Comparison of ENCODE assay signal across 1 cellular context in the genomic region with DNA sequence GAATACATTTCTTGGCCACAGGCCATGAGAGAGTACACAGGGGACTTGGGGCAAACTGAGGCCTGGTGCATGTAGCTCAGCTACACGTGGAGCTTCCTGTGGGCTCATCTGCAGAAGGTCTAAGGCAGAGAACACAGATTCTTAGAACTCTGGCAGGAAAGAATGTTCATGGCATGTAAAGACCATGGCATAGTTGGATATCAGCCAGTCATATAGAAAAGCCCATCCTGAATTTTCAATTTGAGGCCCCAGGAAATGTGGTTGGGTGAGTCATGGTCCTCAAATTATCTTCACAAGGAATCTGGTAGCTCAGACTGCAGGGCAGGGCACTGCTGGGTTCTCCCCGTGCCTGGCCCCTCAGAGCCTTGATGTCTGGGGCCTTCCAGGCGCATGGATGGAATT.
TF ChIP-seq lines count a peak whose summit lies in the region.

No MANE protein-coding gene starts in this region.

TF ChIP-seq in HepG2, 621 proteins besides CTCF, POLR2A, EP300 and RAD21:
- TF ChIP-seq, protein P1, sequence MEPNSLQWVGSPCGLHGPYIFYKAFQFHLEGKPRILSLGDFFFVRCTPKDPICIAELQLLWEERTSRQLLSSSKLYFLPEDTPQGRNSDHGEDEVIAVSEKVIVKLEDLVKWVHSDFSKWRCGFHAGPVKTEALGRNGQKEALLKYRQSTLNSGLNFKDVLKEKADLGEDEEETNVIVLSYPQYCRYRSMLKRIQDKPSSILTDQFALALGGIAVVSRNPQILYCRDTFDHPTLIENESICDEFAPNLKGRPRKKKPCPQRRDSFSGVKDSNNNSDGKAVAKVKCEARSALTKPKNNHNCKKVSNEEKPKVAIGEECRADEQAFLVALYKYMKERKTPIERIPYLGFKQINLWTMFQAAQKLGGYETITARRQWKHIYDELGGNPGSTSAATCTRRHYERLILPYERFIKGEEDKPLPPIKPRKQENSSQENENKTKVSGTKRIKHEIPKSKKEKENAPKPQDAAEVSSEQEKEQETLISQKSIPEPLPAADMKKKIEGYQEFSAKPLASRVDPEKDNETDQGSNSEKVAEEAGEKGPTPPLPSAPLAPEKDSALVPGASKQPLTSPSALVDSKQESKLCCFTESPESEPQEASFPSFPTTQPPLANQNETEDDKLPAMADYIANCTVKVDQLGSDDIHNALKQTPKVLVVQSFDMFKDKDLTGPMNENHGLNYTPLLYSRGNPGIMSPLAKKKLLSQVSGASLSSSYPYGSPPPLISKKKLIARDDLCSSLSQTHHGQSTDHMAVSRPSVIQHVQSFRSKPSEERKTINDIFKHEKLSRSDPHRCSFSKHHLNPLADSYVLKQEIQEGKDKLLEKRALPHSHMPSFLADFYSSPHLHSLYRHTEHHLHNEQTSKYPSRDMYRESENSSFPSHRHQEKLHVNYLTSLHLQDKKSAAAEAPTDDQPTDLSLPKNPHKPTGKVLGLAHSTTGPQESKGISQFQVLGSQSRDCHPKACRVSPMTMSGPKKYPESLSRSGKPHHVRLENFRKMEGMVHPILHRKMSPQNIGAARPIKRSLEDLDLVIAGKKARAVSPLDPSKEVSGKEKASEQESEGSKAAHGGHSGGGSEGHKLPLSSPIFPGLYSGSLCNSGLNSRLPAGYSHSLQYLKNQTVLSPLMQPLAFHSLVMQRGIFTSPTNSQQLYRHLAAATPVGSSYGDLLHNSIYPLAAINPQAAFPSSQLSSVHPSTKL (CRISPR knock-in tag; IDR thresholded peaks at IDR 0.05): no peak
- TF ChIP-seq ZSCAN29 (CRISPR knock-in tag; conservative IDR thresholded peaks at IDR 0.05) (no peak), ZSCAN21 (CRISPR knock-in tag; IDR thresholded peaks at IDR 0.05; ENCODE audit: borderline replicate concordance) (no peak), ZNF225 (CRISPR knock-in tag; IDR thresholded peaks at IDR 0.05) (no peak), KLF16 (CRISPR knock-in tag; IDR thresholded peaks at IDR 0.05) (no peak), ZNF30 (CRISPR knock-in tag; IDR thresholded peaks at IDR 0.05) (no peak), GATA4 (IDR thresholded peaks at IDR 0.05; ENCODE audit: borderline replicate concordance, low read depth) (no peak), MEF2D (CRISPR knock-in tag; IDR thresholded peaks at IDR 0.05) (no peak), CAMTA2 (CRISPR knock-in tag; IDR thresholded peaks at IDR 0.05; ENCODE audit: borderline replicate concordance) (no peak), ZNF781 (CRISPR knock-in tag; IDR thresholded peaks at IDR 0.05; ENCODE audit: borderline replicate concordance, not compliant biosample characterization) (no peak), ZFP41 (CRISPR knock-in tag; IDR thresholded peaks at IDR 0.05; ENCODE audit: borderline replicate concordance) (no peak)
- TF ChIP-seq, protein P2, sequence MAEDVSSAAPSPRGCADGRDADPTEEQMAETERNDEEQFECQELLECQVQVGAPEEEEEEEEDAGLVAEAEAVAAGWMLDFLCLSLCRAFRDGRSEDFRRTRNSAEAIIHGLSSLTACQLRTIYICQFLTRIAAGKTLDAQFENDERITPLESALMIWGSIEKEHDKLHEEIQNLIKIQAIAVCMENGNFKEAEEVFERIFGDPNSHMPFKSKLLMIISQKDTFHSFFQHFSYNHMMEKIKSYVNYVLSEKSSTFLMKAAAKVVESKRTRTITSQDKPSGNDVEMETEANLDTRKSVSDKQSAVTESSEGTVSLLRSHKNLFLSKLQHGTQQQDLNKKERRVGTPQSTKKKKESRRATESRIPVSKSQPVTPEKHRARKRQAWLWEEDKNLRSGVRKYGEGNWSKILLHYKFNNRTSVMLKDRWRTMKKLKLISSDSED (CRISPR knock-in tag; IDR thresholded peaks at IDR 0.05): no peak
- TF ChIP-seq, protein P3, sequence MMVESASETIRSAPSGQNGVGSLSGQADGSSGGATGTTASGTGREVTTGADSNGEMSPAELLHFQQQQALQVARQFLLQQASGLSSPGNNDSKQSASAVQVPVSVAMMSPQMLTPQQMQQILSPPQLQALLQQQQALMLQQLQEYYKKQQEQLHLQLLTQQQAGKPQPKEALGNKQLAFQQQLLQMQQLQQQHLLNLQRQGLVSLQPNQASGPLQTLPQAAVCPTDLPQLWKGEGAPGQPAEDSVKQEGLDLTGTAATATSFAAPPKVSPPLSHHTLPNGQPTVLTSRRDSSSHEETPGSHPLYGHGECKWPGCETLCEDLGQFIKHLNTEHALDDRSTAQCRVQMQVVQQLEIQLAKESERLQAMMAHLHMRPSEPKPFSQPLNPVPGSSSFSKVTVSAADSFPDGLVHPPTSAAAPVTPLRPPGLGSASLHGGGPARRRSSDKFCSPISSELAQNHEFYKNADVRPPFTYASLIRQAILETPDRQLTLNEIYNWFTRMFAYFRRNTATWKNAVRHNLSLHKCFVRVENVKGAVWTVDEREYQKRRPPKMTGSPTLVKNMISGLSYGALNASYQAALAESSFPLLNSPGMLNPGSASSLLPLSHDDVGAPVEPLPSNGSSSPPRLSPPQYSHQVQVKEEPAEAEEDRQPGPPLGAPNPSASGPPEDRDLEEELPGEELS (CRISPR knock-in tag; IDR thresholded peaks at IDR 0.05): no peak
- TF ChIP-seq, protein P4, sequence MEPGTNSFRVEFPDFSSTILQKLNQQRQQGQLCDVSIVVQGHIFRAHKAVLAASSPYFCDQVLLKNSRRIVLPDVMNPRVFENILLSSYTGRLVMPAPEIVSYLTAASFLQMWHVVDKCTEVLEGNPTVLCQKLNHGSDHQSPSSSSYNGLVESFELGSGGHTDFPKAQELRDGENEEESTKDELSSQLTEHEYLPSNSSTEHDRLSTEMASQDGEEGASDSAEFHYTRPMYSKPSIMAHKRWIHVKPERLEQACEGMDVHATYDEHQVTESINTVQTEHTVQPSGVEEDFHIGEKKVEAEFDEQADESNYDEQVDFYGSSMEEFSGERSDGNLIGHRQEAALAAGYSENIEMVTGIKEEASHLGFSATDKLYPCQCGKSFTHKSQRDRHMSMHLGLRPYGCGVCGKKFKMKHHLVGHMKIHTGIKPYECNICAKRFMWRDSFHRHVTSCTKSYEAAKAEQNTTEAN (CRISPR knock-in tag; conservative IDR thresholded peaks at IDR 0.05): no peak
- TF ChIP-seq, protein P5, sequence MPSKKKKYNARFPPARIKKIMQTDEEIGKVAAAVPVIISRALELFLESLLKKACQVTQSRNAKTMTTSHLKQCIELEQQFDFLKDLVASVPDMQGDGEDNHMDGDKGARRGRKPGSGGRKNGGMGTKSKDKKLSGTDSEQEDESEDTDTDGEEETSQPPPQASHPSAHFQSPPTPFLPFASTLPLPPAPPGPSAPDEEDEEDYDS (CRISPR knock-in tag; IDR thresholded peaks at IDR 0.05): no peak
- TF ChIP-seq, protein P6, sequence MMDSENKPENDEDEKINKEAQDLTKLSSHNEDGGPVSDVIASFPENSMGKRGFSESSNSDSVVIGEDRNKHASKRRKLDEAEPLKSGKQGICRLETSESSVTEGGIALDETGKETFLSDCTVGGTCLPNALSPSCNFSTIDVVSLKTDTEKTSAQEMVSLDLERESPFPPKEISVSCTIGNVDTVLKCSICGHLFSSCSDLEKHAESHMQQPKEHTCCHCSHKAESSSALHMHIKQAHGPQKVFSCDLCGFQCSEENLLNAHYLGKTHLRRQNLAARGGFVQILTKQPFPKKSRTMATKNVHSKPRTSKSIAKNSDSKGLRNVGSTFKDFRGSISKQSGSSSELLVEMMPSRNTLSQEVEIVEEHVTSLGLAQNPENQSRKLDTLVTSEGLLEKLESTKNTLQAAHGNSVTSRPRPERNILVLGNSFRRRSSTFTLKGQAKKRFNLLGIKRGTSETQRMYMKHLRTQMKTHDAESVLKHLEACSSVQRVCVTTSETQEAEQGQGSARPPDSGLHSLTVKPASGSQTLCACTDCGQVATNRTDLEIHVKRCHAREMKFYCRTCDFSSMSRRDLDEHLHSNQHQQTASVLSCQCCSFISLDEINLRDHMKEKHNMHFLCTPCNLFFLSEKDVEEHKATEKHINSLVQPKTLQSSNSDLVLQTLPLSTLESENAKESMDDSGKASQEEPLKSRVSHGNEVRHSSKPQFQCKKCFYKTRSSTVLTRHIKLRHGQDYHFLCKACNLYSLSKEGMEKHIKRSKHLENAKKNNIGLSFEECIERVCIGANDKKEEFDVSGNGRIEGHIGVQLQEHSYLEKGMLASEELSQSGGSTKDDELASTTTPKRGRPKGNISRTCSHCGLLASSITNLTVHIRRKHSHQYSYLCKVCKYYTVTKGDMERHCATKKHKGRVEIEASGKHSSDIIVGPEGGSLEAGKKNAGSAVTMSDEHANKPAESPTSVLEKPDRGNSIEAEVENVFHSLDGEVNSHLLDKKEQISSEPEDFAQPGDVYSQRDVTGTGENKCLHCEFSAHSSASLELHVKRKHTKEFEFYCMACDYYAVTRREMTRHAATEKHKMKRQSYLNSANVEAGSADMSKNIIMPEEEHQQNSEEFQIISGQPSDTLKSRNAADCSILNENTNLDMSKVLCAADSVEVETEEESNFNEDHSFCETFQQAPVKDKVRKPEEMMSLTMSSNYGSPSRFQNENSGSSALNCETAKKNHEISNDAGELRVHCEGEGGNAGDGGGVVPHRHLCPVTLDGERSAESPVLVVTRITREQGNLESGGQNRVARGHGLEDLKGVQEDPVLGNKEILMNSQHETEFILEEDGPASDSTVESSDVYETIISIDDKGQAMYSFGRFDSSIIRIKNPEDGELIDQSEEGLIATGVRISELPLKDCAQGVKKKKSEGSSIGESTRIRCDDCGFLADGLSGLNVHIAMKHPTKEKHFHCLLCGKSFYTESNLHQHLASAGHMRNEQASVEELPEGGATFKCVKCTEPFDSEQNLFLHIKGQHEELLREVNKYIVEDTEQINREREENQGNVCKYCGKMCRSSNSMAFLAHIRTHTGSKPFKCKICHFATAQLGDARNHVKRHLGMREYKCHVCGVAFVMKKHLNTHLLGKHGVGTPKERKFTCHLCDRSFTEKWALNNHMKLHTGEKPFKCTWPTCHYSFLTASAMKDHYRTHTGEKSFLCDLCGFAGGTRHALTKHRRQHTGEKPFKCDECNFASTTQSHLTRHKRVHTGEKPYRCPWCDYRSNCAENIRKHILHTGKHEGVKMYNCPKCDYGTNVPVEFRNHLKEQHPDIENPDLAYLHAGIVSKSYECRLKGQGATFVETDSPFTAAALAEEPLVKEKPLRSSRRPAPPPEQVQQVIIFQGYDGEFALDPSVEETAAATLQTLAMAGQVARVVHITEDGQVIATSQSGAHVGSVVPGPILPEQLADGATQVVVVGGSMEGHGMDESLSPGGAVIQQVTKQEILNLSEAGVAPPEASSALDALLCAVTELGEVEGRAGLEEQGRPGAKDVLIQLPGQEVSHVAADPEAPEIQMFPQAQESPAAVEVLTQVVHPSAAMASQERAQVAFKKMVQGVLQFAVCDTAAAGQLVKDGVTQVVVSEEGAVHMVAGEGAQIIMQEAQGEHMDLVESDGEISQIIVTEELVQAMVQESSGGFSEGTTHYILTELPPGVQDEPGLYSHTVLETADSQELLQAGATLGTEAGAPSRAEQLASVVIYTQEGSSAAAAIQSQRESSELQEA (CRISPR knock-in tag; IDR thresholded peaks at IDR 0.05; ENCODE audit: not compliant biosample characterization): no peak
- TF ChIP-seq, protein P7, sequence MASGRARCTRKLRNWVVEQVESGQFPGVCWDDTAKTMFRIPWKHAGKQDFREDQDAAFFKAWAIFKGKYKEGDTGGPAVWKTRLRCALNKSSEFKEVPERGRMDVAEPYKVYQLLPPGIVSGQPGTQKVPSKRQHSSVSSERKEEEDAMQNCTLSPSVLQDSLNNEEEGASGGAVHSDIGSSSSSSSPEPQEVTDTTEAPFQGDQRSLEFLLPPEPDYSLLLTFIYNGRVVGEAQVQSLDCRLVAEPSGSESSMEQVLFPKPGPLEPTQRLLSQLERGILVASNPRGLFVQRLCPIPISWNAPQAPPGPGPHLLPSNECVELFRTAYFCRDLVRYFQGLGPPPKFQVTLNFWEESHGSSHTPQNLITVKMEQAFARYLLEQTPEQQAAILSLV (CRISPR knock-in tag; IDR thresholded peaks at IDR 0.05; ENCODE audit: borderline replicate concordance): no peak
- TF ChIP-seq, protein P8, sequence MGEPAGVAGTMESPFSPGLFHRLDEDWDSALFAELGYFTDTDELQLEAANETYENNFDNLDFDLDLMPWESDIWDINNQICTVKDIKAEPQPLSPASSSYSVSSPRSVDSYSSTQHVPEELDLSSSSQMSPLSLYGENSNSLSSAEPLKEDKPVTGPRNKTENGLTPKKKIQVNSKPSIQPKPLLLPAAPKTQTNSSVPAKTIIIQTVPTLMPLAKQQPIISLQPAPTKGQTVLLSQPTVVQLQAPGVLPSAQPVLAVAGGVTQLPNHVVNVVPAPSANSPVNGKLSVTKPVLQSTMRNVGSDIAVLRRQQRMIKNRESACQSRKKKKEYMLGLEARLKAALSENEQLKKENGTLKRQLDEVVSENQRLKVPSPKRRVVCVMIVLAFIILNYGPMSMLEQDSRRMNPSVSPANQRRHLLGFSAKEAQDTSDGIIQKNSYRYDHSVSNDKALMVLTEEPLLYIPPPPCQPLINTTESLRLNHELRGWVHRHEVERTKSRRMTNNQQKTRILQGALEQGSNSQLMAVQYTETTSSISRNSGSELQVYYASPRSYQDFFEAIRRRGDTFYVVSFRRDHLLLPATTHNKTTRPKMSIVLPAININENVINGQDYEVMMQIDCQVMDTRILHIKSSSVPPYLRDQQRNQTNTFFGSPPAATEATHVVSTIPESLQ (CRISPR knock-in tag; conservative IDR thresholded peaks at IDR 0.05): no peak
TF ChIP-seq in HepG2: peak in this region for 0.
